In the genomic region with DNA sequence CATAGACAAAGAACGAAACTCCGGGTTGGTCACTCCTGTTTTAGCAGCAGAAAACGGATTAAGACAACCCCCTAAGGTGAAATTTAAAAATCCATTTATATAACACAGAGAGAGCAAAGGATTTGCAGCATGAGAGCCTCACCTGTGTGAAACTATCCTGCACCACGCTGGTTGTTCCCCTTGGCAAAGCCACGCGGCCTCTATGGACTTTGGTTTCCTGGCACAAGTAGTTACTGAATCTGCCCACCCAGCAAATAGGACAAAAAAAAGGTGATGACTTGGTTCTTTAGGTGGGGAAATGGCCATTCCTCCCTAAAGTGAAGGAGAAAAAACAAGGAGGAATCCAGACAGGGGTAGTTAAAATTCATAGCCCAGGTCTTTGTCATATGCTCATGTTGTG, we compare ENCODE assay signal across 1 cellular context.
TF ChIP-seq lines count a peak whose summit lies in the region.

No MANE protein-coding gene starts in this region.

TF ChIP-seq in GM23338, 12 proteins besides CTCF, POLR2A, EP300 and RAD21 (continued from another document):
- TF ChIP-seq, protein P1, sequence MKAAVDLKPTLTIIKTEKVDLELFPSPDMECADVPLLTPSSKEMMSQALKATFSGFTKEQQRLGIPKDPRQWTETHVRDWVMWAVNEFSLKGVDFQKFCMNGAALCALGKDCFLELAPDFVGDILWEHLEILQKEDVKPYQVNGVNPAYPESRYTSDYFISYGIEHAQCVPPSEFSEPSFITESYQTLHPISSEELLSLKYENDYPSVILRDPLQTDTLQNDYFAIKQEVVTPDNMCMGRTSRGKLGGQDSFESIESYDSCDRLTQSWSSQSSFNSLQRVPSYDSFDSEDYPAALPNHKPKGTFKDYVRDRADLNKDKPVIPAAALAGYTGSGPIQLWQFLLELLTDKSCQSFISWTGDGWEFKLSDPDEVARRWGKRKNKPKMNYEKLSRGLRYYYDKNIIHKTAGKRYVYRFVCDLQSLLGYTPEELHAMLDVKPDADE (IDR thresholded peaks at IDR 0.05), result no peak
- TF ChIP-seq EZH2 (IDR thresholded peaks at IDR 0.05; ENCODE audit: low read depth, unreplicated experiment) (no peak), NANOG (IDR thresholded peaks at IDR 0.05; ENCODE audit: borderline replicate concordance) (no peak), CREB1 (CRISPR knock-in tag; IDR thresholded peaks at IDR 0.05; ENCODE audit: low read depth) (no peak), EZH2phosphoT487 (IDR thresholded peaks at IDR 0.05; ENCODE audit: unreplicated experiment) (no peak), JUNB (IDR thresholded peaks at IDR 0.05; ENCODE audit: unreplicated experiment) (no peak), ZNF331 (CRISPR knock-in tag; IDR thresholded peaks at IDR 0.05; ENCODE audit: low read depth) (no peak), POLR2AphosphoS5 (IDR thresholded peaks at IDR 0.05; ENCODE audit: low read depth) (no peak)
- TF ChIP-seq, protein P2, sequence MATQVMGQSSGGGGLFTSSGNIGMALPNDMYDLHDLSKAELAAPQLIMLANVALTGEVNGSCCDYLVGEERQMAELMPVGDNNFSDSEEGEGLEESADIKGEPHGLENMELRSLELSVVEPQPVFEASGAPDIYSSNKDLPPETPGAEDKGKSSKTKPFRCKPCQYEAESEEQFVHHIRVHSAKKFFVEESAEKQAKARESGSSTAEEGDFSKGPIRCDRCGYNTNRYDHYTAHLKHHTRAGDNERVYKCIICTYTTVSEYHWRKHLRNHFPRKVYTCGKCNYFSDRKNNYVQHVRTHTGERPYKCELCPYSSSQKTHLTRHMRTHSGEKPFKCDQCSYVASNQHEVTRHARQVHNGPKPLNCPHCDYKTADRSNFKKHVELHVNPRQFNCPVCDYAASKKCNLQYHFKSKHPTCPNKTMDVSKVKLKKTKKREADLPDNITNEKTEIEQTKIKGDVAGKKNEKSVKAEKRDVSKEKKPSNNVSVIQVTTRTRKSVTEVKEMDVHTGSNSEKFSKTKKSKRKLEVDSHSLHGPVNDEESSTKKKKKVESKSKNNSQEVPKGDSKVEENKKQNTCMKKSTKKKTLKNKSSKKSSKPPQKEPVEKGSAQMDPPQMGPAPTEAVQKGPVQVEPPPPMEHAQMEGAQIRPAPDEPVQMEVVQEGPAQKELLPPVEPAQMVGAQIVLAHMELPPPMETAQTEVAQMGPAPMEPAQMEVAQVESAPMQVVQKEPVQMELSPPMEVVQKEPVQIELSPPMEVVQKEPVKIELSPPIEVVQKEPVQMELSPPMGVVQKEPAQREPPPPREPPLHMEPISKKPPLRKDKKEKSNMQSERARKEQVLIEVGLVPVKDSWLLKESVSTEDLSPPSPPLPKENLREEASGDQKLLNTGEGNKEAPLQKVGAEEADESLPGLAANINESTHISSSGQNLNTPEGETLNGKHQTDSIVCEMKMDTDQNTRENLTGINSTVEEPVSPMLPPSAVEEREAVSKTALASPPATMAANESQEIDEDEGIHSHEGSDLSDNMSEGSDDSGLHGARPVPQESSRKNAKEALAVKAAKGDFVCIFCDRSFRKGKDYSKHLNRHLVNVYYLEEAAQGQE (IDR thresholded peaks at IDR 0.05; ENCODE audit: unreplicated experiment), result no peak
- TF ChIP-seq, protein P3, sequence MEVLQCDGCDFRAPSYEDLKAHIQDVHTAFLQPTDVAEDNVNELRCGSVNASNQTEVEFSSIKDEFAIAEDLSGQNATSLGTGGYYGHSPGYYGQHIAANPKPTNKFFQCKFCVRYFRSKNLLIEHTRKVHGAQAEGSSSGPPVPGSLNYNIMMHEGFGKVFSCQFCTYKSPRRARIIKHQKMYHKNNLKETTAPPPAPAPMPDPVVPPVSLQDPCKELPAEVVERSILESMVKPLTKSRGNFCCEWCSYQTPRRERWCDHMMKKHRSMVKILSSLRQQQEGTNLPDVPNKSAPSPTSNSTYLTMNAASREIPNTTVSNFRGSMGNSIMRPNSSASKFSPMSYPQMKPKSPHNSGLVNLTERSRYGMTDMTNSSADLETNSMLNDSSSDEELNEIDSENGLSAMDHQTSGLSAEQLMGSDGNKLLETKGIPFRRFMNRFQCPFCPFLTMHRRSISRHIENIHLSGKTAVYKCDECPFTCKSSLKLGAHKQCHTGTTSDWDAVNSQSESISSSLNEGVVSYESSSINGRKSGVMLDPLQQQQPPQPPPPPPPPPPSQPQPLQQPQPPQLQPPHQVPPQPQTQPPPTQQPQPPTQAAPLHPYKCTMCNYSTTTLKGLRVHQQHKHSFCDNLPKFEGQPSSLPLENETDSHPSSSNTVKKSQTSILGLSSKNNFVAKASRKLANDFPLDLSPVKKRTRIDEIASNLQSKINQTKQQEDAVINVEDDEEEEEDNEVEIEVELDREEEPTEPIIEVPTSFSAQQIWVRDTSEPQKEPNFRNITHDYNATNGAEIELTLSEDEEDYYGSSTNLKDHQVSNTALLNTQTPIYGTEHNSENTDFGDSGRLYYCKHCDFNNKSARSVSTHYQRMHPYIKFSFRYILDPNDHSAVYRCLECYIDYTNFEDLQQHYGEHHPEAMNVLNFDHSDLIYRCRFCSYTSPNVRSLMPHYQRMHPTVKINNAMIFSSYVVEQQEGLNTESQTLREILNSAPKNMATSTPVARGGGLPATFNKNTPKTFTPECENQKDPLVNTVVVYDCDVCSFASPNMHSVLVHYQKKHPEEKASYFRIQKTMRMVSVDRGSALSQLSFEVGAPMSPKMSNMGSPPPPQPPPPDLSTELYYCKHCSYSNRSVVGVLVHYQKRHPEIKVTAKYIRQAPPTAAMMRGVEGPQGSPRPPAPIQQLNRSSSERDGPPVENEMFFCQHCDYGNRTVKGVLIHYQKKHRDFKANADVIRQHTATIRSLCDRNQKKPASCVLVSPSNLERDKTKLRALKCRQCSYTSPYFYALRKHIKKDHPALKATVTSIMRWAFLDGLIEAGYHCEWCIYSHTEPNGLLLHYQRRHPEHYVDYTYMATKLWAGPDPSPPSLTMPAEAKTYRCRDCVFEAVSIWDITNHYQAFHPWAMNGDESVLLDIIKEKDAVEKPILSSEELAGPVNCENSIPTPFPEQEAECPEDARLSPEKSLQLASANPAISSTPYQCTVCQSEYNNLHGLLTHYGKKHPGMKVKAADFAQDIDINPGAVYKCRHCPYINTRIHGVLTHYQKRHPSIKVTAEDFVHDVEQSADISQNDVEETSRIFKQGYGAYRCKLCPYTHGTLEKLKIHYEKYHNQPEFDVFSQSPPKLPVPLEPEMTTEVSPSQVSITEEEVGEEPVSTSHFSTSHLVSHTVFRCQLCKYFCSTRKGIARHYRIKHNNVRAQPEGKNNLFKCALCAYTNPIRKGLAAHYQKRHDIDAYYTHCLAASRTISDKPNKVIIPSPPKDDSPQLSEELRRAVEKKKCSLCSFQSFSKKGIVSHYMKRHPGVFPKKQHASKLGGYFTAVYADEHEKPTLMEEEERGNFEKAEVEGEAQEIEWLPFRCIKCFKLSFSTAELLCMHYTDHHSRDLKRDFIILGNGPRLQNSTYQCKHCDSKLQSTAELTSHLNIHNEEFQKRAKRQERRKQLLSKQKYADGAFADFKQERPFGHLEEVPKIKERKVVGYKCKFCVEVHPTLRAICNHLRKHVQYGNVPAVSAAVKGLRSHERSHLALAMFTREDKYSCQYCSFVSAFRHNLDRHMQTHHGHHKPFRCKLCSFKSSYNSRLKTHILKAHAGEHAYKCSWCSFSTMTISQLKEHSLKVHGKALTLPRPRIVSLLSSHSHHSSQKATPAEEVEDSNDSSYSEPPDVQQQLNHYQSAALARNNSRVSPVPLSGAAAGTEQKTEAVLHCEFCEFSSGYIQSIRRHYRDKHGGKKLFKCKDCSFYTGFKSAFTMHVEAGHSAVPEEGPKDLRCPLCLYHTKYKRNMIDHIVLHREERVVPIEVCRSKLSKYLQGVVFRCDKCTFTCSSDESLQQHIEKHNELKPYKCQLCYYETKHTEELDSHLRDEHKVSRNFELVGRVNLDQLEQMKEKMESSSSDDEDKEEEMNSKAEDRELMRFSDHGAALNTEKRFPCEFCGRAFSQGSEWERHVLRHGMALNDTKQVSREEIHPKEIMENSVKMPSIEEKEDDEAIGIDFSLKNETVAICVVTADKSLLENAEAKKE (CRISPR knock-in tag; IDR thresholded peaks at IDR 0.05), result no peak
